8 cellular contexts compared by ENCODE assay signal in the genomic region with DNA sequence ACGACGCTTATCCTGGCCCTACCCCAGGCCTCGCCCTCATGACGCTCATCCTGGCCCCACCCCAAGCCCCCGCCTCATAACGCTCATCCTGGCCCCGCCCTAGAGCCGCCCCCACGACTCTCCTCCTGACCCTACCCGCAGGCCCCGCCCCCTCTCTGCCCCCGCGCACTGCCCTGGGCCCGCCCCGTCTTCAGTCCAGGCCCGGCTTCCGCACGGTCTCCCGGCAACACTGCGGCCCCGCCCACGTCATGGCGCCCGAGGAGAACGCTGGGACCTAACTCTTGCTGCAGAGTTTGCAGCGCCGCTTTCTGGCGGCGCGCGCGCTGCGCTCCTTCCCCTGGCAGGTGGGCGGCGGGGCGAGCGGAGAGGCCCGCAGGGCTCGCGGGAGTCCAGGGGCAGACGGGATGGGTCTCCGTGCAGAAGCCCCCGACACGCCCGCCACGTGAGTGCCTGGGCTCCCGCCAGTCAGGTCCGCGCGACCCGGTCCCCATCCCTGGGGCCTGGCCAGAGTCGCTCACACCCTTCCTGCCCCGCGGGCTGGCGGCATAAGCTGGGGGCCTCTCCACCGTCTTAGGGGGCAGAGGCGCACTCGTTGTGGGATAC.
A peak's percentile ranks its signal among the peaks of the same experiment; 100 is the strongest.
DNase-seq lines count a peak whose midpoint lies in the region; ATAC-seq and TF ChIP-seq lines count a peak whose summit lies in the region.

No MANE protein-coding gene starts in this region.

- H3K27ac ChIP-seq in VCaP: peak overlapping the region; percentile 63

- ATAC-seq in GM19035 (IDR thresholded peaks at IDR 0.05; ENCODE audit: unreplicated experiment) (peak; percentile 73), HG03159 (IDR thresholded peaks at IDR 0.05; ENCODE audit: unreplicated experiment) (peak; percentile 83)

- TF ChIP-seq CTCF in VCaP (conservative IDR thresholded peaks at IDR 0.05): peak; percentile 28

- DNase-seq in C1 segment of cervical spinal cord (lab: John Stamatoyannopoulos, UW) (peak; percentile 82 to 99 (median 92)), NCI-H2171 treated with DMSO at 0.1 percent for 48 hours (lab: John Stamatoyannopoulos, UW) (peak; percentile 95), cortex of kidney (lab: John Stamatoyannopoulos, UW) (peak; percentile 43), left kidney (ENCODE audit: low read depth, low spot score) (peak; percentile 99)
- peak; percentile 90 for DNase-seq in stimulated activated CD4-positive, alpha-beta T cell treated with anti-CD3 and anti-CD28 coated beads, Interleukin-2, amount 100 ng/mL, for 4 hours (ENCODE audit: low read depth)

Comparison
In these comparisons a context has a peak if more than half of its experiments do, and no peak if none do; other contexts are left out.
1. Peak in every context shown above with its lines: DNase-seq, ATAC-seq and H3K27ac ChIP-seq.
2. DNase-seq: peak in every context shown above with its lines; median percentile 99 in left kidney; 95 in NCI-H2171 treated with DMSO at 0.1 percent for 48 hours; 92 in C1 segment of cervical spinal cord; 90 in stimulated activated CD4-positive, alpha-beta T cell treated with anti-CD3 and anti-CD28 coated beads, Interleukin-2, amount 100 ng/mL, for 4 hours; 43 in cortex of kidney.